In the genomic region with DNA sequence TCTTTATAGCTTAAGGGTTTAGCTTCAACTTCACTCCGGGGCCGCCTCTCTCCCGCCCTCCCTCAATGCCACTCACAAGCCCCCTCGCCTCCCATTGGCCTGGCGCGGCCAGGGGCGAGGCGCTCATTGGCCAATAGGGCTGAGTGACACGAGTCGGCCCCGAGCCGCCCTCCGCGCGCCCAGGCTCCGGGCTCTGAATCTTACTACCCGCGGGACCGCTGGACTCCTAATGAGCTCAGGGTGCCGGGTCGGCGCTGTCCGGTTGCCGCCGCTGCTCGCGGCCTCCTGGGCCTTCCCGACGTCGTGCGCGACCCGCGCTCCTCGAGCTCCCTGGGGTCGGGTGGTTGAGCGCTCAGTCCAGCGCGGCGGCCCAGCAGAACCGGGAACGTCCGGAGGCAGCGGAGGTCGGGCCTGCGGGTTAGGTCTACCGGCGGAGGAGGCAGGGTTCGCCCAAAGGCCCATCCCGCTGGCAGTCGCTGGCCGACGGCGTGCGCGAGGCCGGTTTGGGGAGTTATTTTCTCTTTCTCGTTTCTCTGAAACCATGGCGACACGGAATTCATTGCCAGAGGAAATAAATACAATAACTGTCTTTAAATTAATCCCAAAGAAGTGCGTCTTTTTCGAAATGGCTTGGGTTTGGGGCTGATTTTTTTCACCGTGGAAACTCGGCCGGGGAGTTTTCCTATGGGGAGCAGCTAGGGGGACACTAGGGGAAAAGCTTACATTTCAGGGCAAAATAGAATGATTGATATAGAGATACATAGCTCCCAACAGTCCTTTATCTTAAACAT, we compare ENCODE assay signal across 8 cellular contexts.
DNase-seq lines count a peak whose midpoint lies in the region; ATAC-seq and TF ChIP-seq lines count a peak whose summit lies in the region.

A gene with protein sequence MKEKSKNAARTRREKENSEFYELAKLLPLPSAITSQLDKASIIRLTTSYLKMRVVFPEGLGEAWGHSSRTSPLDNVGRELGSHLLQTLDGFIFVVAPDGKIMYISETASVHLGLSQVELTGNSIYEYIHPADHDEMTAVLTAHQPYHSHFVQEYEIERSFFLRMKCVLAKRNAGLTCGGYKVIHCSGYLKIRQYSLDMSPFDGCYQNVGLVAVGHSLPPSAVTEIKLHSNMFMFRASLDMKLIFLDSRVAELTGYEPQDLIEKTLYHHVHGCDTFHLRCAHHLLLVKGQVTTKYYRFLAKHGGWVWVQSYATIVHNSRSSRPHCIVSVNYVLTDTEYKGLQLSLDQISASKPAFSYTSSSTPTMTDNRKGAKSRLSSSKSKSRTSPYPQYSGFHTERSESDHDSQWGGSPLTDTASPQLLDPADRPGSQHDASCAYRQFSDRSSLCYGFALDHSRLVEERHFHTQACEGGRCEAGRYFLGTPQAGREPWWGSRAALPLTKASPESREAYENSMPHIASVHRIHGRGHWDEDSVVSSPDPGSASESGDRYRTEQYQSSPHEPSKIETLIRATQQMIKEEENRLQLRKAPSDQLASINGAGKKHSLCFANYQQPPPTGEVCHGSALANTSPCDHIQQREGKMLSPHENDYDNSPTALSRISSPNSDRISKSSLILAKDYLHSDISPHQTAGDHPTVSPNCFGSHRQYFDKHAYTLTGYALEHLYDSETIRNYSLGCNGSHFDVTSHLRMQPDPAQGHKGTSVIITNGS (minus strand): TSS at position 12 of the 791 bp plus-strand sequence. CDS start 1,453 bp downstream, outside the sequence.

- H3K4me3 ChIP-seq in coronary artery = peak within 1 kb of the TSS; percentile 60

- DNase-seq in DMS79 (lab: John Stamatoyannopoulos, UW) (peak; percentile 31), NCI-H2107 (lab: John Stamatoyannopoulos, UW) (peak; percentile 47), coronary artery (ENCODE audit: low spot score) (no peak), memory B cell (ENCODE audit: low spot score in 2 of 2) (peak in 1 of 2 donors; percentile 22), UCSD-AML1 (lab: John Stamatoyannopoulos, UW; ENCODE audit: unreplicated experiment) (no peak), hippocampal formation (lab: John Stamatoyannopoulos, UW) (no peak)
- no peak for DNase-seq in effector CD8-positive, alpha-beta T cell (lab: John Stamatoyannopoulos, UW)

- ATAC-seq in GM21723 (IDR thresholded peaks at IDR 0.05; ENCODE audit: unreplicated experiment) (peak; percentile 62), memory B cell (ENCODE audit: low read depth) (no peak)

- TF ChIP-seq CTCF in coronary artery (IDR thresholded peaks at IDR 0.05) = no peak

- no peak within 1 kb of the TSS for H3K27ac Mint-ChIP-seq in memory B cell

- no peak within 1 kb of the TSS for H3K27ac ChIP-seq in coronary artery

- peaks cover 4% of the 10 kb centered on the region for H3K9me3 Mint-ChIP-seq in memory B cell

- no peaks in the 10 kb centered on the region for H3K36me3 Mint-ChIP-seq in memory B cell

- H3K4me1 Mint-ChIP-seq in memory B cell = peaks cover 7% of the 10 kb centered on the region

- H3K27me3 Mint-ChIP-seq in memory B cell = peaks cover 32% of the 10 kb centered on the region

- H3K4me3 Mint-ChIP-seq in memory B cell = peak within 1 kb of the TSS; percentile 29

Comparison
In these comparisons a context has a peak if more than half of its experiments do, and no peak if none do; other contexts are left out.
1. DNase-seq: peak in DMS79 (single experiment) and NCI-H2107 (single experiment); none in coronary artery (single experiment), effector CD8-positive, alpha-beta T cell (single experiment), UCSD-AML1 (single experiment) and hippocampal formation (0 of 2).